Comparison of ENCODE assay signal across 30 cellular contexts in the genomic region with DNA sequence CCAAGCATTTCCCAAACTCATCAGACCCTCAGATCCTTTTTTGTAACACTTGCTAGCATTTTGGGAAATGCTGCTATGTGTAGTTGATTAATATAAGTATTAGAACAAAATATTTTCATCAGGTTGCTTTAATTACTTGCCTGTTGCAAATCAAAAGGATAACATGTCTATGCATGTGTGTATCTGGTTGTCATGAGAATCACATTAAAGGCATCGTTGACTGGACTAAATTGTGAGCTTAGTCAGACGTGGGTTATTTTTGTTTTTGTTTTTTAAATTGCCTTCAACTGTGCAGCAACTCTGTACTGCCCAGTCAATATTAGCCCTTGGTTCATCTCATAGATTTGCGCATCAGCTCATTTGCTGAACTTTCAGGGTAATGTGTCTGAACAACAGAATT.
"Had no signal": no experiment of that assay in that cellular context is flagged by ENCODE, and none has a peak within 500 bp of the region (broad histone marks: within the 10 kb centered on the region; RNA-seq: fewer than 3 reads in every experiment).

No MANE protein-coding gene starts in this region.

- ATAC-seq: activated CD4-positive, CD25-positive, alpha-beta regulatory T cell treated with anti-CD3 and anti-CD28 coated beads, Interleukin-2, amount 50 U/mL, for 24 hours; activated CD8-positive, alpha-beta T cell treated with anti-CD3 and anti-CD28 coated beads for 36 hours; activated T-cell treated with anti-CD3 and anti-CD28 coated beads, Interleukin-2, amount 50 U/mL, for 4 hours; activated T-helper 17 cell treated with anti-CD3 and anti-CD28 coated beads, Interleukin-2, amount 50 U/mL, for 72 hours; effector memory CD8-positive, alpha-beta T cell; esophagus mucosa; gastroesophageal sphincter; heart right ventricle had no signal

- H3K4me1 Mint-ChIP-seq: brain had no signal

- H3K4me1 ChIP-seq: ascending aorta, breast epithelium had no signal

- H2AFZ ChIP-seq: hepatocyte had no signal

- H3K27me3 Mint-ChIP-seq: activated B cell treated with CpG ODN at 0.5 μM for 24 hours; activated CD8-positive, alpha-beta T cell treated with anti-CD3 and anti-CD28 coated beads for 36 hours; activated naive CD4-positive, alpha-beta T cell treated with anti-CD3 and anti-CD28 coated beads, Interleukin-2, amount 50 U/mL, for 24 hours; activated naive CD8-positive, alpha-beta T cell treated with anti-CD3 and anti-CD28 coated beads, Interleukin-2, amount 10 ng/mL, durations not matched to agents 7 days and 5 days; activated T-helper 17 cell treated with anti-CD3 and anti-CD28 coated beads, Interleukin-2, amount 50 U/mL, for 72 hours; brain; central memory CD8-positive, alpha-beta T cell; effector memory CD8-positive, alpha-beta T cell had no signal

- H3K27ac Mint-ChIP-seq: activated B cell treated with CpG ODN at 0.5 μM for 24 hours; activated CD8-positive, alpha-beta T cell treated with anti-CD3 and anti-CD28 coated beads for 36 hours; activated naive CD4-positive, alpha-beta T cell treated with anti-CD3 and anti-CD28 coated beads for 36 hours; activated naive CD4-positive, alpha-beta T cell treated with anti-CD3 and anti-CD28 coated beads, Interleukin-2, amount 50 U/mL, for 24 hours; activated naive CD8-positive, alpha-beta T cell treated with anti-CD3 and anti-CD28 coated beads, Interleukin-2, amount 10 ng/mL, durations not matched to agents 7 days and 5 days; activated T-helper 17 cell treated with anti-CD3 and anti-CD28 coated beads, Interleukin-2, amount 50 U/mL, for 72 hours; brain had no signal

- H3K36me3 ChIP-seq: breast epithelium had no signal

- H3K4me3 ChIP-seq: ascending aorta, breast epithelium, gastroesophageal sphincter, heart right ventricle, hepatocyte had no signal

- H3K4me3 Mint-ChIP-seq: activated B cell treated with CpG ODN at 0.5 μM for 24 hours; activated CD8-positive, alpha-beta T cell treated with anti-CD3 and anti-CD28 coated beads for 36 hours; activated naive CD4-positive, alpha-beta T cell treated with anti-CD3 and anti-CD28 coated beads for 36 hours; activated naive CD4-positive, alpha-beta T cell treated with anti-CD3 and anti-CD28 coated beads, Interleukin-2, amount 50 U/mL, for 24 hours; activated naive CD8-positive, alpha-beta T cell treated with anti-CD3 and anti-CD28 coated beads, Interleukin-2, amount 10 ng/mL, durations not matched to agents 7 days and 5 days; activated T-cell treated with anti-CD3 and anti-CD28 coated beads, Interleukin-2, amount 50 U/mL, for 4 hours; activated T-helper 17 cell treated with anti-CD3 and anti-CD28 coated beads, Interleukin-2, amount 50 U/mL, for 72 hours; brain; central memory CD8-positive, alpha-beta T cell; effector memory CD8-positive, alpha-beta T cell had no signal

- H3K27me3 ChIP-seq: ascending aorta, breast epithelium, gastroesophageal sphincter, heart right ventricle, hepatocyte had no signal

- DNase-seq: activated B cell treated with CpG ODN at 0.5 μM for 24 hours; activated CD4-positive, alpha-beta T cell treated with anti-CD3 and anti-CD28 coated beads for 48 hours; activated CD4-positive, alpha-beta T cell treated with anti-CD3 and anti-CD28 coated beads, Interleukin-2, amount 50 U/mL, for 1 hour; activated CD4-positive, alpha-beta T cell treated with anti-CD3 and anti-CD28 coated beads, Interleukin-2, amount 50 U/mL, for 48 hours; activated CD8-positive, alpha-beta memory T cell treated with anti-CD3 and anti-CD28 coated beads for 24 hours; activated CD8-positive, alpha-beta T cell treated with anti-CD3 and anti-CD28 coated beads for 36 hours; activated effector memory CD4-positive, alpha-beta T cell treated with anti-CD3 and anti-CD28 coated beads, Interleukin-2, amount 50 U/mL, for 16 hours; activated naive CD4-positive, alpha-beta T cell treated with anti-CD3 and anti-CD28 coated beads for 36 hours; activated naive CD8-positive, alpha-beta T cell treated with anti-CD3 and anti-CD28 coated beads, Interleukin-2, amount 10 ng/mL, durations not matched to agents 7 days and 5 days; activated T-cell treated with anti-CD3 and anti-CD28 coated beads, Interleukin-2, amount 50 U/mL, for 4 hours; cortex of kidney; dermis blood vessel endothelial cell; effector CD4-positive, alpha-beta T cell; effector memory CD8-positive, alpha-beta T cell; foreskin melanocyte; heart right ventricle; T-helper 2 cell had no signal

- H3K9me3 ChIP-seq: ascending aorta, breast epithelium, gastroesophageal sphincter, heart right ventricle had no signal

- FAIRE-seq: colon, TTC549 had no signal

- H3K4me2 ChIP-seq: hepatocyte had no signal

- H3K27ac ChIP-seq: ascending aorta, breast epithelium, gastroesophageal sphincter, heart right ventricle, hepatocyte, VCaP had no signal

- H3K9me3 Mint-ChIP-seq: activated B cell treated with CpG ODN at 0.5 μM for 24 hours; activated CD8-positive, alpha-beta T cell treated with anti-CD3 and anti-CD28 coated beads for 36 hours; activated naive CD4-positive, alpha-beta T cell treated with anti-CD3 and anti-CD28 coated beads for 36 hours; activated naive CD4-positive, alpha-beta T cell treated with anti-CD3 and anti-CD28 coated beads, Interleukin-2, amount 50 U/mL, for 24 hours; activated naive CD8-positive, alpha-beta T cell treated with anti-CD3 and anti-CD28 coated beads, Interleukin-2, amount 10 ng/mL, durations not matched to agents 7 days and 5 days; activated T-cell treated with anti-CD3 and anti-CD28 coated beads, Interleukin-2, amount 50 U/mL, for 4 hours; activated T-helper 17 cell treated with anti-CD3 and anti-CD28 coated beads, Interleukin-2, amount 50 U/mL, for 72 hours; brain; central memory CD8-positive, alpha-beta T cell; effector memory CD8-positive, alpha-beta T cell had no signal
